ENCODE assay signal across 8 cellular contexts in genomic region chr10:34666008-34666700, GRCh38.
DNase-seq lines count a peak whose midpoint lies in the region; ATAC-seq and TF ChIP-seq lines count a peak whose summit lies in the region.

No MANE protein-coding gene starts in this region.

- POLR2A ChIA-PET in CD8-positive, alpha-beta memory T cell (lab: Charles Lee) = no interaction called here

- 18% methylated on average over 6 of the region's 6 CpGs for WGBS in aorta, 2 donors

- H3K4me3 ChIP-seq in brain microvascular endothelial cell (ENCODE audit: low read depth, low read length) (no peak overlapping the region), aorta (ENCODE audit: low read length in 2 of 2) (no peak overlapping the region)
- H3K4me3 ChIP-seq in CD8-positive, alpha-beta memory T cell (ENCODE audit: low read length) = no peak overlapping the region

- no peaks in the 10 kb centered on the region for H3K36me3 Mint-ChIP-seq in activated CD8-positive, alpha-beta memory T cell treated with anti-CD3 and anti-CD28 coated beads, Interleukin-2, amount 10 ng/mL, durations not matched to agents 7 days and 5 days
- H3K36me3 Mint-ChIP-seq in CD8-positive, alpha-beta memory T cell = no peaks in the 10 kb centered on the region

- no peaks in the 10 kb centered on the region for H3K4me1 Mint-ChIP-seq in activated CD8-positive, alpha-beta memory T cell treated with anti-CD3 and anti-CD28 coated beads, Interleukin-2, amount 10 ng/mL, durations not matched to agents 7 days and 5 days
- H3K4me1 Mint-ChIP-seq in CD8-positive, alpha-beta memory T cell = no peaks in the 10 kb centered on the region

- TF ChIP-seq CTCF in brain microvascular endothelial cell (IDR thresholded peaks at IDR 0.05; ENCODE audit: low read depth, low read length, missing control alignments) = peak; percentile 71

- H3K36me3 ChIP-seq in brain microvascular endothelial cell (replicated peaks) (no peaks in the 10 kb centered on the region), aorta (ENCODE audit: control insufficient read depth in 1 of 2, insufficient read depth in 2 of 2, low read length in 1 of 2) (no peaks in the 10 kb centered on the region)
- no peaks in the 10 kb centered on the region for H3K36me3 ChIP-seq in CD8-positive, alpha-beta memory T cell (ENCODE audit: insufficient read depth, low read length)

- H3K27me3 Mint-ChIP-seq in activated CD8-positive, alpha-beta memory T cell treated with anti-CD3 and anti-CD28 coated beads, Interleukin-2, amount 10 ng/mL, durations not matched to agents 7 days and 5 days = no peaks in the 10 kb centered on the region
- peaks cover 0 to 10% of the 10 kb centered on the region in 2 donors for H3K27me3 Mint-ChIP-seq in CD8-positive, alpha-beta memory T cell

- in situ Hi-C loops in brain microvascular endothelial cell (cut with HindIII; ENCODE audit: low pct_ligation_motif_present, low sequenced_read_pairs) = no loop called here

- H3K27me3 ChIP-seq in brain microvascular endothelial cell (replicated peaks) (no peaks in the 10 kb centered on the region), aorta (ENCODE audit: control insufficient read depth in 1 of 2, insufficient read depth in 2 of 2, low read length in 1 of 2) (no peaks in the 10 kb centered on the region)
- H3K27me3 ChIP-seq in CD8-positive, alpha-beta memory T cell (ENCODE audit: insufficient read depth, low read length, poor library complexity, severe bottlenecking) = no peaks in the 10 kb centered on the region

- H3K4me1 ChIP-seq in aorta (ENCODE audit: control insufficient read depth in 1 of 2, insufficient read depth in 2 of 2, low read length in 2 of 2) = no peaks in the 10 kb centered on the region
- H3K4me1 ChIP-seq in CD8-positive, alpha-beta memory T cell (ENCODE audit: insufficient read depth, low read length) = no peaks in the 10 kb centered on the region

- H3K9me3 ChIP-seq in aorta (ENCODE audit: control insufficient read depth, low read length) = no peaks in the 10 kb centered on the region
- H3K9me3 ChIP-seq in CD8-positive, alpha-beta memory T cell (ENCODE audit: low read length) = no peaks in the 10 kb centered on the region

- intact Hi-C loops in aorta (cut with DNase I) = loop anchor here (5.0 to 10.0 kb wide), 3 partner anchors 149 to 549 kb away; partner anchors contain the start of gene PARD3 (in 1 of the 2)

- H3K27ac ChIP-seq in brain microvascular endothelial cell (no peak overlapping the region), aorta (ENCODE audit: low read depth in 1 of 2, low read length in 2 of 2) (no peak overlapping the region)
- no peak overlapping the region for H3K27ac ChIP-seq in CD8-positive, alpha-beta memory T cell (ENCODE audit: low read depth, low read length)

- no peaks in the 10 kb centered on the region for H3K9me3 Mint-ChIP-seq in activated CD8-positive, alpha-beta memory T cell treated with anti-CD3 and anti-CD28 coated beads, Interleukin-2, amount 10 ng/mL, durations not matched to agents 7 days and 5 days (ENCODE audit: low read depth)
- no peaks in the 10 kb centered on the region for H3K9me3 Mint-ChIP-seq in CD8-positive, alpha-beta memory T cell

- DNase-seq in activated CD8-positive, alpha-beta memory T cell treated with anti-CD3 and anti-CD28 coated beads, Interleukin-2, amount 10 ng/mL, durations not matched to agents 7 days and 5 days = no peak
- DNase-seq in activated CD8-positive, alpha-beta memory T cell treated with anti-CD3 and anti-CD28 coated beads, Interleukin-2, amount 50 U/mL, for 48 hours = no peak
- DNase-seq in NCI-H1436 treated with DMSO at 0.1 percent for 48 hours (lab: John Stamatoyannopoulos, UW) = peak; percentile 38
- DNase-seq in brain microvascular endothelial cell = peak; percentile 82
- peak; percentile 86 for DNase-seq in left kidney (ENCODE audit: low read depth, low spot score)
- no peak for DNase-seq in aorta
- DNase-seq in CD8-positive, alpha-beta memory T cell = no peak

- no peak overlapping the region for H3K27ac Mint-ChIP-seq in activated CD8-positive, alpha-beta memory T cell treated with anti-CD3 and anti-CD28 coated beads, Interleukin-2, amount 10 ng/mL, durations not matched to agents 7 days and 5 days
- no peak overlapping the region for H3K27ac Mint-ChIP-seq in CD8-positive, alpha-beta memory T cell

- H3K4me3 Mint-ChIP-seq in activated CD8-positive, alpha-beta memory T cell treated with anti-CD3 and anti-CD28 coated beads, Interleukin-2, amount 10 ng/mL, durations not matched to agents 7 days and 5 days = no peak overlapping the region
- H3K4me3 Mint-ChIP-seq in CD8-positive, alpha-beta memory T cell = no peak overlapping the region

- CTCF ChIA-PET in activated CD8-positive, alpha-beta memory T cell treated with anti-CD3 and anti-CD28 coated beads, Interleukin-2, amount 10 ng/mL, durations not matched to agents 7 days and 5 days (lab: Charles Lee) = no interaction called here
- CTCF ChIA-PET in CD8-positive, alpha-beta memory T cell (lab: Charles Lee) = no interaction called here

- peak; percentile 33 for ATAC-seq in activated CD8-positive, alpha-beta memory T cell treated with anti-CD3 and anti-CD28 coated beads, Interleukin-2, amount 10 ng/mL, durations not matched to agents 7 days and 5 days
- ATAC-seq in HG02642 (IDR thresholded peaks at IDR 0.05; ENCODE audit: poor library complexity, unreplicated experiment) (peak; percentile 71), aorta (ENCODE audit: low FRiP score) (peak; percentile 88)

Comparison
In these comparisons a context has a peak if more than half of its experiments do, and no peak if none do; other contexts are left out.
1. ATAC-seq: peak in every context shown above with its lines; median percentile 88 in aorta; 71 in HG02642; 33 in activated CD8-positive, alpha-beta memory T cell treated with anti-CD3 and anti-CD28 coated beads, Interleukin-2, amount 10 ng/mL, durations not matched to agents 7 days and 5 days.
2. DNase-seq: peak in NCI-H1436 treated with DMSO at 0.1 percent for 48 hours (single experiment), brain microvascular endothelial cell (single experiment) and left kidney (single experiment); none in activated CD8-positive, alpha-beta memory T cell treated with anti-CD3 and anti-CD28 coated beads, Interleukin-2, amount 10 ng/mL, durations not matched to agents 7 days and 5 days (single experiment), activated CD8-positive, alpha-beta memory T cell treated with anti-CD3 and anti-CD28 coated beads, Interleukin-2, amount 50 U/mL, for 48 hours (single experiment), aorta (0 of 2) and CD8-positive, alpha-beta memory T cell (0 of 5).